ENCODE assay signal across 2 cellular contexts in the genomic region with DNA sequence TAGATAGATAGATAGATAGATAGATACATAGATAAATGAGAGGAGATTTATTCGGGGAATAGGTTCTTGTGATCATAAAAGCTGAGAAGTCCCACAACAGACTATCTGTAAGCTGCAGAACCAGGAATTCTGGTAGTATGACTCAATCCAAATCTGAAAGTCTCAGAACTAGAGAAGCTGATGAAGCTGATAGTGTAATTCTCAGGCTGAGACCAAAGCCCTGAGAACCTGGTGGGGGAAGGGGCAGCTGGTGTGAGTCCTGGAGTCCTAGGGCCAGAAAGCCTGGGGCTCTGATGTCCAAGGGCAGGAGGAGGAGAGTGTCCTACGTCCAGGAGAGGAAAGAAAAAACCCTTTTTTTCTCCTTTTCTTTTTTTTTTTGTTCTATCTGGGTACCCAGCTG.
TF ChIP-seq lines count a peak whose summit lies in the region.

No MANE protein-coding gene starts in this region.

TF ChIP-seq in SK-N-SH, 30 proteins besides CTCF, POLR2A, EP300 and RAD21 (continued from another document):
- TF ChIP-seq, protein P1, sequence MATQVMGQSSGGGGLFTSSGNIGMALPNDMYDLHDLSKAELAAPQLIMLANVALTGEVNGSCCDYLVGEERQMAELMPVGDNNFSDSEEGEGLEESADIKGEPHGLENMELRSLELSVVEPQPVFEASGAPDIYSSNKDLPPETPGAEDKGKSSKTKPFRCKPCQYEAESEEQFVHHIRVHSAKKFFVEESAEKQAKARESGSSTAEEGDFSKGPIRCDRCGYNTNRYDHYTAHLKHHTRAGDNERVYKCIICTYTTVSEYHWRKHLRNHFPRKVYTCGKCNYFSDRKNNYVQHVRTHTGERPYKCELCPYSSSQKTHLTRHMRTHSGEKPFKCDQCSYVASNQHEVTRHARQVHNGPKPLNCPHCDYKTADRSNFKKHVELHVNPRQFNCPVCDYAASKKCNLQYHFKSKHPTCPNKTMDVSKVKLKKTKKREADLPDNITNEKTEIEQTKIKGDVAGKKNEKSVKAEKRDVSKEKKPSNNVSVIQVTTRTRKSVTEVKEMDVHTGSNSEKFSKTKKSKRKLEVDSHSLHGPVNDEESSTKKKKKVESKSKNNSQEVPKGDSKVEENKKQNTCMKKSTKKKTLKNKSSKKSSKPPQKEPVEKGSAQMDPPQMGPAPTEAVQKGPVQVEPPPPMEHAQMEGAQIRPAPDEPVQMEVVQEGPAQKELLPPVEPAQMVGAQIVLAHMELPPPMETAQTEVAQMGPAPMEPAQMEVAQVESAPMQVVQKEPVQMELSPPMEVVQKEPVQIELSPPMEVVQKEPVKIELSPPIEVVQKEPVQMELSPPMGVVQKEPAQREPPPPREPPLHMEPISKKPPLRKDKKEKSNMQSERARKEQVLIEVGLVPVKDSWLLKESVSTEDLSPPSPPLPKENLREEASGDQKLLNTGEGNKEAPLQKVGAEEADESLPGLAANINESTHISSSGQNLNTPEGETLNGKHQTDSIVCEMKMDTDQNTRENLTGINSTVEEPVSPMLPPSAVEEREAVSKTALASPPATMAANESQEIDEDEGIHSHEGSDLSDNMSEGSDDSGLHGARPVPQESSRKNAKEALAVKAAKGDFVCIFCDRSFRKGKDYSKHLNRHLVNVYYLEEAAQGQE (IDR thresholded peaks at IDR 0.05; ENCODE audit: low read depth, low read length): no peak
- TF ChIP-seq, protein P2, sequence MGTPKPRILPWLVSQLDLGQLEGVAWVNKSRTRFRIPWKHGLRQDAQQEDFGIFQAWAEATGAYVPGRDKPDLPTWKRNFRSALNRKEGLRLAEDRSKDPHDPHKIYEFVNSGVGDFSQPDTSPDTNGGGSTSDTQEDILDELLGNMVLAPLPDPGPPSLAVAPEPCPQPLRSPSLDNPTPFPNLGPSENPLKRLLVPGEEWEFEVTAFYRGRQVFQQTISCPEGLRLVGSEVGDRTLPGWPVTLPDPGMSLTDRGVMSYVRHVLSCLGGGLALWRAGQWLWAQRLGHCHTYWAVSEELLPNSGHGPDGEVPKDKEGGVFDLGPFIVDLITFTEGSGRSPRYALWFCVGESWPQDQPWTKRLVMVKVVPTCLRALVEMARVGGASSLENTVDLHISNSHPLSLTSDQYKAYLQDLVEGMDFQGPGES (IDR thresholded peaks at IDR 0.05; ENCODE audit: low read depth, low read length): no peak
- TF ChIP-seq, protein P3, sequence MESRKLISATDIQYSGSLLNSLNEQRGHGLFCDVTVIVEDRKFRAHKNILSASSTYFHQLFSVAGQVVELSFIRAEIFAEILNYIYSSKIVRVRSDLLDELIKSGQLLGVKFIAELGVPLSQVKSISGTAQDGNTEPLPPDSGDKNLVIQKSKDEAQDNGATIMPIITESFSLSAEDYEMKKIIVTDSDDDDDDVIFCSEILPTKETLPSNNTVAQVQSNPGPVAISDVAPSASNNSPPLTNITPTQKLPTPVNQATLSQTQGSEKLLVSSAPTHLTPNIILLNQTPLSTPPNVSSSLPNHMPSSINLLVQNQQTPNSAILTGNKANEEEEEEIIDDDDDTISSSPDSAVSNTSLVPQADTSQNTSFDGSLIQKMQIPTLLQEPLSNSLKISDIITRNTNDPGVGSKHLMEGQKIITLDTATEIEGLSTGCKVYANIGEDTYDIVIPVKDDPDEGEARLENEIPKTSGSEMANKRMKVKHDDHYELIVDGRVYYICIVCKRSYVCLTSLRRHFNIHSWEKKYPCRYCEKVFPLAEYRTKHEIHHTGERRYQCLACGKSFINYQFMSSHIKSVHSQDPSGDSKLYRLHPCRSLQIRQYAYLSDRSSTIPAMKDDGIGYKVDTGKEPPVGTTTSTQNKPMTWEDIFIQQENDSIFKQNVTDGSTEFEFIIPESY (IDR thresholded peaks at IDR 0.05; ENCODE audit: borderline replicate concordance, low read depth): no peak
- TF ChIP-seq EZH2phosphoT487 (IDR thresholded peaks at IDR 0.05; ENCODE audit: borderline replicate concordance, low read depth) (no peak), CHD2 (IDR thresholded peaks at IDR 0.05; ENCODE audit: low read length, partially characterized antibody) (no peak), GATA2 (CRISPR knock-in tag; IDR thresholded peaks at IDR 0.05) (no peak)

TF ChIP-seq in SK-N-SH treated with all-trans-retinoic acid at 6 μM for 48 hours, 23 proteins besides CTCF, POLR2A, EP300 and RAD21 (continued from another document):
- TF ChIP-seq, protein P4, sequence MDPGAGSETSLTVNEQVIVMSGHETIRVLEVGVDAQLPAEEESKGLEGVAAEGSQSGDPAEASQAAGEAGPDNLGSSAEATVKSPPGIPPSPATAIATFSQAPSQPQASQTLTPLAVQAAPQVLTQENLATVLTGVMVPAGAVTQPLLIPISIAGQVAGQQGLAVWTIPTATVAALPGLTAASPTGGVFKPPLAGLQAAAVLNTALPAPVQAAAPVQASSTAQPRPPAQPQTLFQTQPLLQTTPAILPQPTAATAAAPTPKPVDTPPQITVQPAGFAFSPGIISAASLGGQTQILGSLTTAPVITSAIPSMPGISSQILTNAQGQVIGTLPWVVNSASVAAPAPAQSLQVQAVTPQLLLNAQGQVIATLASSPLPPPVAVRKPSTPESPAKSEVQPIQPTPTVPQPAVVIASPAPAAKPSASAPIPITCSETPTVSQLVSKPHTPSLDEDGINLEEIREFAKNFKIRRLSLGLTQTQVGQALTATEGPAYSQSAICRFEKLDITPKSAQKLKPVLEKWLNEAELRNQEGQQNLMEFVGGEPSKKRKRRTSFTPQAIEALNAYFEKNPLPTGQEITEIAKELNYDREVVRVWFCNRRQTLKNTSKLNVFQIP (CRISPR knock-in tag; IDR thresholded peaks at IDR 0.05; ENCODE audit: borderline replicate concordance, low read depth): no peak
- no peak for TF ChIP-seq CSDC2 (CRISPR knock-in tag; IDR thresholded peaks at IDR 0.05)
- TF ChIP-seq GLIS3 (CRISPR knock-in tag; IDR thresholded peaks at IDR 0.05): no peak
